In genomic region chr5:154937718-154938466, GRCh38 we compare ENCODE assay signal across 1 cellular context.
TF ChIP-seq lines count a peak whose summit lies in the region.

Gene GEMIN5, minus strand, starts transcription at chr5:154938211. Its CDS starts 78 bp downstream, at chr5:154938133.

TF ChIP-seq in GM12878, 131 proteins besides CTCF, POLR2A, EP300 and RAD21 (continued from another document and continues in another):
- TF ChIP-seq CBFB (IDR thresholded peaks at IDR 0.05; ENCODE audit: low read depth) (no peak), IRF4 (IDR thresholded peaks at IDR 0.05; ENCODE audit: low read depth, low read length) (0 out of 2 replicates have a peak, but pooled peaks have one; percentile 46), ZNF687 (IDR thresholded peaks at IDR 0.05) (peak; percentile 58), BCL11A (IDR thresholded peaks at IDR 0.05; ENCODE audit: low read depth, low read length) (no peak), RAD51 (IDR thresholded peaks at IDR 0.05) (no peak), RELB (IDR thresholded peaks at IDR 0.05; ENCODE audit: low read depth) (peak; percentile 56; the same call in 1 of the 2 replicates), LARP7 (IDR thresholded peaks at IDR 0.05) (peak; percentile 82), POU2F2 (IDR thresholded peaks at IDR 0.05; ENCODE audit: borderline replicate concordance, low read depth, low read length) (0 out of 3 replicates have a peak, but pooled peaks have one; percentile 18), NFIC (IDR thresholded peaks at IDR 0.05; ENCODE audit: low read depth, low read length) (no peak), ZSCAN29 (IDR thresholded peaks at IDR 0.05) (no peak; the same call in 1 of the 2 replicates), FOXK2 (IDR thresholded peaks at IDR 0.05) (no peak), CHD1 (IDR thresholded peaks at IDR 0.05; ENCODE audit: low read depth, low read length) (no peak), ZBTB33 (IDR thresholded peaks at IDR 0.05) (no peak), JUNB (IDR thresholded peaks at IDR 0.05) (no peak), NRF1 (conservative IDR thresholded peaks at IDR 0.05; ENCODE audit: low read depth, low read length) (no peak), ZBED1 (IDR thresholded peaks at IDR 0.05; ENCODE audit: borderline replicate concordance) (no peak), MLLT1 (IDR thresholded peaks at IDR 0.05) (no peak; the same call in 1 of the 2 replicates), YY1 (IDR thresholded peaks at IDR 0.05; ENCODE audit: low read depth, low read length) (peak; percentile 73), MXI1 (IDR thresholded peaks at IDR 0.05; ENCODE audit: low read depth, low read length) (peak; percentile 87), CBX5 (IDR thresholded peaks at IDR 0.05; ENCODE audit: low read depth) (peak; percentile 86), USF1 (IDR thresholded peaks at IDR 0.05; ENCODE audit: borderline replicate concordance, extremely low read length, insufficient read depth, low read depth, low read length) (no peak), RCOR1 (conservative IDR thresholded peaks at IDR 0.05; ENCODE audit: low read depth, low read length) (no peak), E2F8 (IDR thresholded peaks at IDR 0.05; ENCODE audit: low read depth, partially characterized antibody) (no peak), RBBP5 (conservative IDR thresholded peaks at IDR 0.05) (no peak), E2F4 (IDR thresholded peaks at IDR 0.05; ENCODE audit: low read depth, low read length) (peak; percentile 52; the same call in 1 of the 2 replicates), YBX1 (IDR thresholded peaks at IDR 0.05) (no peak), TARDBP (IDR thresholded peaks at IDR 0.05; ENCODE audit: borderline replicate concordance) (no peak), ESRRA (IDR thresholded peaks at IDR 0.05; ENCODE audit: low read length) (no peak; the same call in 1 of the 2 replicates), BHLHE40 (IDR thresholded peaks at IDR 0.05; ENCODE audit: borderline replicate concordance in 1 of 2, low read depth in 2 of 2, low read length in 1 of 2) (peak; percentile 74 to 94), CEBPB (IDR thresholded peaks at IDR 0.05; ENCODE audit: borderline replicate concordance in 1 of 2, low read depth in 2 of 2, low read length in 2 of 2) (no peak), SMAD5 (IDR thresholded peaks at IDR 0.05; ENCODE audit: low read depth) (no peak), USF2 (IDR thresholded peaks at IDR 0.05; ENCODE audit: borderline replicate concordance, low read depth, low read length) (no peak), MYC (IDR thresholded peaks at IDR 0.05; ENCODE audit: insufficient read depth, insufficient read length, insufficient replicate concordance, low read length, severe bottlenecking) (peak; percentile 72), IRF5 (IDR thresholded peaks at IDR 0.05; ENCODE audit: borderline replicate concordance) (no peak), MTA2 (IDR thresholded peaks at IDR 0.05; ENCODE audit: low read depth) (no peak), ZBTB4 (CRISPR knock-in tag; IDR thresholded peaks at IDR 0.05) (no peak), SUPT20H (IDR thresholded peaks at IDR 0.05; ENCODE audit: borderline replicate concordance, control insufficient read depth, low read depth, low read length) (no peak), TBL1XR1 (IDR thresholded peaks at IDR 0.05; ENCODE audit: low read depth, low read length) (no peak; the same call in 1 of the 2 replicates), ZNF622 (IDR thresholded peaks at IDR 0.05) (no peak), ZNF207 (IDR thresholded peaks at IDR 0.05; ENCODE audit: borderline replicate concordance) (peak; percentile 96)
